In genomic region chr3:26704736-26705135, GRCh38 we compare ENCODE assay signal across 5 cellular contexts.
"Had no signal": no experiment of that assay in that cellular context is flagged by ENCODE, and none has a peak within 500 bp of the region (broad histone marks: within the 10 kb centered on the region; RNA-seq: fewer than 3 reads in every experiment).

No MANE protein-coding gene starts in this region.

- H3K27ac ChIP-seq: HL-60 had no signal

- DNase-seq: IMR-90, KBM-7 had no signal

- ATAC-seq: HepG2, K562 had no signal

- H3K4me3 ChIP-seq: K562 had no signal
